20 cellular contexts compared by ENCODE assay signal in the genomic region with DNA sequence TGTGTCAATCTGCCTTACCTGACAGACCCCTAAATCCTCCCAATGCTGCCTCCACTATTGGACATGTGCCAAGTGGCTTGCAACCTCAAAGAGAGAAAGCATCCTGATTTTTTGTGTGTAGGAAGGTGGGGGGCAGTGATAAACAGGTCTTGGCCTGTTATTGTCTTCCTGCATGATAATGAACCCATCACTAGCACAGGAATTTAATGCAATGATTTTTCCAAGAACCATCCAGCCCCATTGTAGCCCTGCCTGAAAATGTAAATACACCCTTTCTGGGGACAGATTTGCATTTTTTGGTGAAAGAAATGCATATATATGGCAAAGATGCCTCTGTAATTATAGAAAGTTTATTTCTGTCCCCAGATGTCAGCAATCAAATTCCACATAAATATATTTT.
"Had no signal": no experiment of that assay in that cellular context is flagged by ENCODE, and none has a peak within 500 bp of the region (broad histone marks: within the 10 kb centered on the region; RNA-seq: fewer than 3 reads in every experiment).

No MANE protein-coding gene starts in this region.

- H3K27me3 ChIP-seq: cardiac muscle cell, esophagus squamous epithelium, neural progenitor cell, right atrium auricular region, suprapubic skin, upper lobe of left lung had no signal

- H2AFZ ChIP-seq: neural progenitor cell had no signal

- DNase-seq: activated B cell treated with CpG ODN at 0.5 μM for 24 hours; activated CD4-positive, alpha-beta memory T cell treated with anti-CD3 and anti-CD28 coated beads, Interleukin-2, amount 10 ng/mL, durations not matched to agents 7 days and 5 days; activated CD4-positive, alpha-beta T cell treated with anti-CD3 and anti-CD28 coated beads for 4 hours; activated CD8-positive, alpha-beta memory T cell treated with anti-CD3 and anti-CD28 coated beads, Interleukin-2, amount 10 ng/mL, durations not matched to agents 7 days and 5 days; activated naive CD8-positive, alpha-beta T cell treated with anti-CD3 and anti-CD28 coated beads, Interleukin-2, amount 10 ng/mL, durations not matched to agents 7 days and 5 days; amygdala; effector memory CD4-positive, alpha-beta T cell; esophagus squamous epithelium; left cardiac atrium; midbrain; stimulated activated CD4-positive, alpha-beta T cell treated with anti-CD3 and anti-CD28 coated beads, Interleukin-15, amount 100 ng/mL, for 24 hours; stimulated activated CD4-positive, alpha-beta T cell treated with anti-CD3 and anti-CD28 coated beads, Interleukin-2, amount 100 ng/mL, for 48 hours; upper lobe of left lung had no signal

- ATAC-seq: activated CD8-positive, alpha-beta memory T cell treated with anti-CD3 and anti-CD28 coated beads, Interleukin-2, amount 10 ng/mL, durations not matched to agents 7 days and 5 days; left cardiac atrium had no signal

- H3K4me3 ChIP-seq: cardiac muscle cell, esophagus squamous epithelium, lung, neural progenitor cell, prostate gland, right atrium auricular region, skin epidermis, suprapubic skin, upper lobe of left lung had no signal

- H3K27ac ChIP-seq: cardiac muscle cell, esophagus squamous epithelium, neural progenitor cell, prostate gland, right atrium auricular region, skin epidermis, suprapubic skin, upper lobe of left lung had no signal

- H3K4me2 ChIP-seq: neural progenitor cell had no signal

- H3K36me3 ChIP-seq: cardiac muscle cell, esophagus squamous epithelium, neural progenitor cell, prostate gland, right atrium auricular region, suprapubic skin, upper lobe of left lung had no signal

- H3K9me3 ChIP-seq: esophagus squamous epithelium, prostate gland, right atrium auricular region, suprapubic skin, upper lobe of left lung had no signal

- H3K4me1 ChIP-seq: neural progenitor cell, prostate gland, right atrium auricular region, suprapubic skin had no signal
